ENCODE assay signal across 3 cellular contexts in the genomic region with DNA sequence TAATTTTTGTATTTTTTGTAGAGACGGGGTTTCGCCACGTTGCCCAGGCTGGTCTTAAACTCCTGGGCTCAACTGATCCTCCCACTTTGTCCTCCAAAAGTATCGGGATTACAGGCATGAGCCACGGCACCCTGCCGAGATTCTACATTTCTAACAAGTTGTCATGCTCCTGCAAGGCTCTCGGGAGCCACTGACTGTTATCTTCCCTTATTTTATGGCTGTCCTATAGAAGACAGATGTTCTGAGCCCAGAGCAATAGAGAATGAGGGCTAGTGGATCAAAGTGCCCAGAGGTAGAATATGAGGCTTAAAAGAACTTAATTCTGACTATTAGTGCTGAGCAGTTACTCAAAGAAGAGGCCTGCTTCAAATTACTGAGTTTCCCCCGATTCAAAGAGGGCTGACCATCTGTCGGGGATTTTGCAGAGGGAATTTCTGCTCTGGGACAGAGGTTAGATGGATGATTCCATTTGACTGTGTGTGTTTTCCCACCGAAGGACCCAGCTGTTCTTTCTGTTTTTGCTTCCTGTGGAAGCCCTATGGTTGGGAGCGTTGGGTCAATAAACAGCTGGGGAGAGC.
TF ChIP-seq lines count a peak whose summit lies in the region.

No MANE protein-coding gene starts in this region.

TF ChIP-seq in SK-N-SH, 30 proteins besides CTCF, POLR2A, EP300 and RAD21:
- TF ChIP-seq SIN3A (IDR thresholded peaks at IDR 0.05; ENCODE audit: borderline replicate concordance, low read depth, low read length) (no peak), GATA2 (CRISPR knock-in tag; IDR thresholded peaks at IDR 0.05) (peak; percentile 42), CHD2 (IDR thresholded peaks at IDR 0.05; ENCODE audit: low read length, partially characterized antibody) (peak; percentile 53), MEF2A (IDR thresholded peaks at IDR 0.05; ENCODE audit: borderline replicate concordance, low read depth) (no peak), RCOR1 (IDR thresholded peaks at IDR 0.05; ENCODE audit: low read length) (peak; percentile 55; the same call in 1 of the 2 replicates), EZH2phosphoT487 (IDR thresholded peaks at IDR 0.05; ENCODE audit: borderline replicate concordance, low read depth) (no peak), USF1 (IDR thresholded peaks at IDR 0.05; ENCODE audit: borderline replicate concordance, low read depth) (no peak), FOXJ3 (CRISPR knock-in tag; IDR thresholded peaks at IDR 0.05) (peak; percentile 43; the same call in 1 of the 2 replicates)
TF ChIP-seq in SK-N-SH: peak in this region for 4.

TF ChIP-seq in SK-N-SH treated with all-trans-retinoic acid at 6 μM for 48 hours, 23 proteins besides CTCF, POLR2A, EP300 and RAD21:
- TF ChIP-seq, protein P1, sequence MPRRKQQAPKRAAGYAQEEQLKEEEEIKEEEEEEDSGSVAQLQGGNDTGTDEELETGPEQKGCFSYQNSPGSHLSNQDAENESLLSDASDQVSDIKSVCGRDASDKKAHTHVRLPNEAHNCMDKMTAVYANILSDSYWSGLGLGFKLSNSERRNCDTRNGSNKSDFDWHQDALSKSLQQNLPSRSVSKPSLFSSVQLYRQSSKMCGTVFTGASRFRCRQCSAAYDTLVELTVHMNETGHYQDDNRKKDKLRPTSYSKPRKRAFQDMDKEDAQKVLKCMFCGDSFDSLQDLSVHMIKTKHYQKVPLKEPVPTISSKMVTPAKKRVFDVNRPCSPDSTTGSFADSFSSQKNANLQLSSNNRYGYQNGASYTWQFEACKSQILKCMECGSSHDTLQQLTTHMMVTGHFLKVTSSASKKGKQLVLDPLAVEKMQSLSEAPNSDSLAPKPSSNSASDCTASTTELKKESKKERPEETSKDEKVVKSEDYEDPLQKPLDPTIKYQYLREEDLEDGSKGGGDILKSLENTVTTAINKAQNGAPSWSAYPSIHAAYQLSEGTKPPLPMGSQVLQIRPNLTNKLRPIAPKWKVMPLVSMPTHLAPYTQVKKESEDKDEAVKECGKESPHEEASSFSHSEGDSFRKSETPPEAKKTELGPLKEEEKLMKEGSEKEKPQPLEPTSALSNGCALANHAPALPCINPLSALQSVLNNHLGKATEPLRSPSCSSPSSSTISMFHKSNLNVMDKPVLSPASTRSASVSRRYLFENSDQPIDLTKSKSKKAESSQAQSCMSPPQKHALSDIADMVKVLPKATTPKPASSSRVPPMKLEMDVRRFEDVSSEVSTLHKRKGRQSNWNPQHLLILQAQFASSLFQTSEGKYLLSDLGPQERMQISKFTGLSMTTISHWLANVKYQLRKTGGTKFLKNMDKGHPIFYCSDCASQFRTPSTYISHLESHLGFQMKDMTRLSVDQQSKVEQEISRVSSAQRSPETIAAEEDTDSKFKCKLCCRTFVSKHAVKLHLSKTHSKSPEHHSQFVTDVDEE (CRISPR knock-in tag; IDR thresholded peaks at IDR 0.05), result no peak
- TF ChIP-seq TCF4 (CRISPR knock-in tag; IDR thresholded peaks at IDR 0.05; ENCODE audit: borderline replicate concordance) (no peak), ZNF70 (CRISPR knock-in tag; IDR thresholded peaks at IDR 0.05) (no peak), POU6F1 (CRISPR knock-in tag; IDR thresholded peaks at IDR 0.05; ENCODE audit: borderline replicate concordance, low read depth) (no peak), TOX (CRISPR knock-in tag; IDR thresholded peaks at IDR 0.05; ENCODE audit: borderline replicate concordance) (no peak), ZNF565 (CRISPR knock-in tag; conservative IDR thresholded peaks at IDR 0.05; ENCODE audit: low read depth) (no peak), BACH2 (CRISPR knock-in tag; IDR thresholded peaks at IDR 0.05; ENCODE audit: borderline replicate concordance) (no peak), RARB (CRISPR knock-in tag; IDR thresholded peaks at IDR 0.05) (no peak), ZC3H10 (CRISPR knock-in tag; IDR thresholded peaks at IDR 0.05) (no peak), ESRRG (CRISPR knock-in tag; IDR thresholded peaks at IDR 0.05) (no peak), ARNTL (CRISPR knock-in tag; IDR thresholded peaks at IDR 0.05; ENCODE audit: borderline replicate concordance, low read depth) (no peak), PATZ1 (CRISPR knock-in tag; IDR thresholded peaks at IDR 0.05; ENCODE audit: borderline replicate concordance) (no peak)
- TF ChIP-seq, protein P2, sequence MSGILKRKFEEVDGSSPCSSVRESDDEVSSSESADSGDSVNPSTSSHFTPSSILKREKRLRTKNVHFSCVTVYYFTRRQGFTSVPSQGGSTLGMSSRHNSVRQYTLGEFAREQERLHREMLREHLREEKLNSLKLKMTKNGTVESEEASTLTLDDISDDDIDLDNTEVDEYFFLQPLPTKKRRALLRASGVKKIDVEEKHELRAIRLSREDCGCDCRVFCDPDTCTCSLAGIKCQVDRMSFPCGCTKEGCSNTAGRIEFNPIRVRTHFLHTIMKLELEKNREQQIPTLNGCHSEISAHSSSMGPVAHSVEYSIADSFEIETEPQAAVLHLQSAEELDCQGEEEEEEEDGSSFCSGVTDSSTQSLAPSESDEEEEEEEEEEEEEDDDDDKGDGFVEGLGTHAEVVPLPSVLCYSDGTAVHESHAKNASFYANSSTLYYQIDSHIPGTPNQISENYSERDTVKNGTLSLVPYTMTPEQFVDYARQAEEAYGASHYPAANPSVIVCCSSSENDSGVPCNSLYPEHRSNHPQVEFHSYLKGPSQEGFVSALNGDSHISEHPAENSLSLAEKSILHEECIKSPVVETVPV (CRISPR knock-in tag; IDR thresholded peaks at IDR 0.05), result no peak

TF ChIP-seq in K562, 482 proteins besides CTCF, POLR2A, EP300 and RAD21:
- TF ChIP-seq ZBTB11 (CRISPR knock-in tag; IDR thresholded peaks at IDR 0.05) (no peak), GATAD2B (IDR thresholded peaks at IDR 0.05; ENCODE audit: borderline replicate concordance) (0 out of 2 replicates have a peak, but pooled peaks have one; percentile 23), ZNF764 (CRISPR knock-in tag; IDR thresholded peaks at IDR 0.05; ENCODE audit: low read depth) (no peak), ZNF583 (CRISPR knock-in tag; IDR thresholded peaks at IDR 0.05) (no peak), HDAC3 (IDR thresholded peaks at IDR 0.05; ENCODE audit: borderline replicate concordance, partially characterized antibody) (peak; percentile 27), KDM1A (IDR thresholded peaks at IDR 0.05) (0 out of 4 replicates have a peak, but pooled peaks of 1 of the 2 experiments have one; percentile 37), SMARCE1 (IDR thresholded peaks at IDR 0.05) (0 out of 2 replicates have a peak, but pooled peaks have one; percentile 17), ARHGAP35 (IDR thresholded peaks at IDR 0.05; ENCODE audit: partially characterized antibody) (no peak), NR2C1 (IDR thresholded peaks at IDR 0.05) (0 out of 2 replicates have a peak, but pooled peaks have one; percentile 1), NR2C1 (tag; IDR thresholded peaks at IDR 0.05) (no peak), MEIS2 (IDR thresholded peaks at IDR 0.05; ENCODE audit: partially characterized antibody) (peak; percentile 67), ARID1B (IDR thresholded peaks at IDR 0.05) (peak; percentile 31; the same call in 1 of the 2 replicates), CXXC5 (CRISPR knock-in tag; IDR thresholded peaks at IDR 0.05) (peak; percentile 29), PHB (CRISPR knock-in tag; IDR thresholded peaks at IDR 0.05) (no peak), DACH1 (IDR thresholded peaks at IDR 0.05; ENCODE audit: partially characterized antibody) (peak; percentile 54), FOXA3 (CRISPR knock-in tag; conservative IDR thresholded peaks at IDR 0.05 in 1 of 2, IDR thresholded peaks at IDR 0.05 in 1 of 2) (peak in 1 of 2 experiments; percentile 42; a peak in 1 of 4 replicates), CREM (IDR thresholded peaks at IDR 0.05; ENCODE audit: low read depth) (no peak), CBFA2T3 (IDR thresholded peaks at IDR 0.05) (0 out of 2 replicates have a peak, but pooled peaks have one; percentile 1), CEBPG (CRISPR knock-in tag; IDR thresholded peaks at IDR 0.05) (no peak), CEBPG (tag; conservative IDR thresholded peaks at IDR 0.05 in 1 of 2, IDR thresholded peaks at IDR 0.05 in 1 of 2) (no peak), GTF2E2 (tag; IDR thresholded peaks at IDR 0.05) (0 out of 2 replicates have a peak, but pooled peaks have one; percentile 11), PBX2 (CRISPR knock-in tag; IDR thresholded peaks at IDR 0.05; ENCODE audit: low read depth) (no peak), PBX2 (tag; conservative IDR thresholded peaks at IDR 0.05; ENCODE audit: low read depth) (peak; percentile 62)
- TF ChIP-seq, protein P3, sequence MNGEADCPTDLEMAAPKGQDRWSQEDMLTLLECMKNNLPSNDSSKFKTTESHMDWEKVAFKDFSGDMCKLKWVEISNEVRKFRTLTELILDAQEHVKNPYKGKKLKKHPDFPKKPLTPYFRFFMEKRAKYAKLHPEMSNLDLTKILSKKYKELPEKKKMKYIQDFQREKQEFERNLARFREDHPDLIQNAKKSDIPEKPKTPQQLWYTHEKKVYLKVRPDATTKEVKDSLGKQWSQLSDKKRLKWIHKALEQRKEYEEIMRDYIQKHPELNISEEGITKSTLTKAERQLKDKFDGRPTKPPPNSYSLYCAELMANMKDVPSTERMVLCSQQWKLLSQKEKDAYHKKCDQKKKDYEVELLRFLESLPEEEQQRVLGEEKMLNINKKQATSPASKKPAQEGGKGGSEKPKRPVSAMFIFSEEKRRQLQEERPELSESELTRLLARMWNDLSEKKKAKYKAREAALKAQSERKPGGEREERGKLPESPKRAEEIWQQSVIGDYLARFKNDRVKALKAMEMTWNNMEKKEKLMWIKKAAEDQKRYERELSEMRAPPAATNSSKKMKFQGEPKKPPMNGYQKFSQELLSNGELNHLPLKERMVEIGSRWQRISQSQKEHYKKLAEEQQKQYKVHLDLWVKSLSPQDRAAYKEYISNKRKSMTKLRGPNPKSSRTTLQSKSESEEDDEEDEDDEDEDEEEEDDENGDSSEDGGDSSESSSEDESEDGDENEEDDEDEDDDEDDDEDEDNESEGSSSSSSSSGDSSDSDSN (IDR thresholded peaks at IDR 0.05; ENCODE audit: borderline replicate concordance in 1 of 2, low read depth in 2 of 2, low read length in 2 of 2), result 0 out of 4 replicates have a peak, but pooled peaks of 1 of the 2 experiments have one; percentile 30
- TF ChIP-seq, protein P4, sequence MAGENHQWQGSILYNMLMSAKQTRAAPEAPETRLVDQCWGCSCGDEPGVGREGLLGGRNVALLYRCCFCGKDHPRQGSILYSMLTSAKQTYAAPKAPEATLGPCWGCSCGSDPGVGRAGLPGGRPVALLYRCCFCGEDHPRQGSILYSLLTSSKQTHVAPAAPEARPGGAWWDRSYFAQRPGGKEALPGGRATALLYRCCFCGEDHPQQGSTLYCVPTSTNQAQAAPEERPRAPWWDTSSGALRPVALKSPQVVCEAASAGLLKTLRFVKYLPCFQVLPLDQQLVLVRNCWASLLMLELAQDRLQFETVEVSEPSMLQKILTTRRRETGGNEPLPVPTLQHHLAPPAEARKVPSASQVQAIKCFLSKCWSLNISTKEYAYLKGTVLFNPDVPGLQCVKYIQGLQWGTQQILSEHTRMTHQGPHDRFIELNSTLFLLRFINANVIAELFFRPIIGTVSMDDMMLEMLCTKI (IDR thresholded peaks at IDR 0.05; ENCODE audit: partially characterized antibody), result no peak
